ENCODE assay signal across 5 cellular contexts in the genomic region with DNA sequence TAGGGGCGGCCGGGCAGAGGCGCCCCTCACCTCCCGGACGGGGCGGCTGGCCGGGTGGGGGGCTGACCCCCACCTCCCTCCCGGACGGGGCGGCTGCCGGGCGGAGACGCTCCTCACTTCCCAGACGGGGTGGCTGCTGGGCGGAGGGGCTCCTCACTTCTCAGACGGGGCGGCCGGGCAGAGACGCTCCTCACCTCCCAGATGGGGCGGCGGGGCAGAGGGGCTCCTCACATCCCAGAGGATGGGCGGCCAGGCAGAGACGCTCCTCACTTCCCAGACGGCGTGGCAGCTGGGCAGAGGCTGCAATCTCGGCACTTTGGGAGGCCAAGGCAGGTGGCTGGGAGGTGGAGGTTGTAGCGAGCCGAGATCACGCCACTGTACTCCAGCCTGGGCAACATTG. TPM values are rescaled to one million over a fixed set of nuclear protein-coding genes. Genes with fewer than 3 reads are reported as not detected.
"Had no signal": no experiment of that assay in that cellular context is flagged by ENCODE, and none has a peak within 500 bp of the region (broad histone marks: within the 10 kb centered on the region; RNA-seq: fewer than 3 reads in every experiment).

No MANE protein-coding gene starts in this region.

RNA-seq across cellular contexts. Expression of a gene that starts 42.4 kb away (rescaled TPM):
- total RNA-seq: HepG2, HT-29, HT1080, IMR-90, K562 had no signal
